ENCODE assay signal across 8 cellular contexts in genomic region chr20:48904566-48905321, GRCh38. TPM values are rescaled to one million over a fixed set of nuclear protein-coding genes. Genes with fewer than 3 reads are reported as not detected.
DNase-seq lines count a peak whose midpoint lies in the region; ATAC-seq and TF ChIP-seq lines count a peak whose summit lies in the region.

No MANE protein-coding gene starts in this region.

- H3K4me2 ChIP-seq in SU-DHL-6 (ENCODE audit: low read depth, low read length, poor library complexity, severe bottlenecking): no peak overlapping the region

- no peak overlapping the region for H2AFZ ChIP-seq in SU-DHL-6 (ENCODE audit: low read depth, low read length, severe bottlenecking)

- no peaks in the 10 kb centered on the region for H3K9me2 ChIP-seq in SU-DHL-6 (replicated peaks; ENCODE audit: insufficient read depth, low read length)

- no peaks in the 10 kb centered on the region for H3K79me2 ChIP-seq in SU-DHL-6 (ENCODE audit: insufficient read depth, low read length)

- peak; percentile 67 for DNase-seq in EL
- DNase-seq in LNCaP clone FGC (ENCODE audit: low read depth): no peak
- DNase-seq in adipocyte (ENCODE audit: low read depth): peak; percentile 87
- peak; percentile 46 for DNase-seq in left ventricle myocardium superior
- no peak for DNase-seq in retinal pigment epithelial cell (ENCODE audit: low read depth)
- no peak for DNase-seq in mesenteric fat pad (ENCODE audit: low spot score)

- no peaks in the 10 kb centered on the region for H3K27me3 ChIP-seq in SU-DHL-6 (ENCODE audit: low read length)
- peaks cover 30% of the 10 kb centered on the region for H3K27me3 ChIP-seq in adipocyte (replicated peaks; ENCODE audit: control insufficient read depth, insufficient read depth, low read length)

- H3K27ac ChIP-seq in SU-DHL-6 (ENCODE audit: low read depth, low read length): no peak overlapping the region

- H3K9me3 ChIP-seq in SU-DHL-6 (ENCODE audit: insufficient read depth, low read length) (no peaks in the 10 kb centered on the region), adipocyte (ENCODE audit: control insufficient read depth, low read length) (peaks cover 11% of the 10 kb centered on the region)

- H4K20me1 ChIP-seq in SU-DHL-6 (ENCODE audit: low read depth, low read length): no peaks in the 10 kb centered on the region; the same call in 1 of the 2 replicates

- no peaks in the 10 kb centered on the region for H3K36me3 ChIP-seq in SU-DHL-6 (ENCODE audit: low read length)
- H3K36me3 ChIP-seq in adipocyte (ENCODE audit: control insufficient read depth, insufficient read depth, low read length, severe bottlenecking): no peaks in the 10 kb centered on the region

- H3F3A ChIP-seq in SU-DHL-6 (ENCODE audit: insufficient read depth): no peaks in the 10 kb centered on the region

- no peak overlapping the region for H3K4me3 ChIP-seq in LNCaP clone FGC (ENCODE audit: low read depth, low read length)
- no peak overlapping the region for H3K4me3 ChIP-seq in SU-DHL-6 (ENCODE audit: insufficient read depth, low read length, poor library complexity, severe bottlenecking)
- no peak overlapping the region for H3K4me3 ChIP-seq in adipocyte (ENCODE audit: low read length)
- H3K4me3 ChIP-seq in retinal pigment epithelial cell (ENCODE audit: low read length): no peak overlapping the region

- TF ChIP-seq CTCF in LNCaP clone FGC (IDR thresholded peaks at IDR 0.05; ENCODE audit: control insufficient read depth, extremely low read depth, insufficient read depth) (peak; percentile 70), SU-DHL-6 (IDR thresholded peaks at IDR 0.05; ENCODE audit: insufficient read depth, low read length, poor library complexity, severe bottlenecking) (peak; percentile 83), retinal pigment epithelial cell (conservative IDR thresholded peaks at IDR 0.05; ENCODE audit: low read depth, low read length) (peak; percentile 85)

- peaks cover 9% of the 10 kb centered on the region for H3K4me1 ChIP-seq in adipocyte (ENCODE audit: control insufficient read depth, insufficient read depth, low read length)

- intact Hi-C loops in left ventricle myocardium superior (cut with micrococcal nuclease): loop anchor here (5.0 kb wide), 1 partner anchor 247 kb away; no protein-coding TSS in a partner anchor

- H3K9ac ChIP-seq in SU-DHL-6 (ENCODE audit: low read length) (no peak overlapping the region), adipocyte (ENCODE audit: low read length) (no peak overlapping the region)

- peak; percentile 60 for ATAC-seq in left ventricle myocardium superior
- no peak for ATAC-seq in GM21528 (IDR thresholded peaks at IDR 0.05; ENCODE audit: low FRiP score, unreplicated experiment)

RNA-seq across cellular contexts. Expression of gene ARFGEF2, which starts 16.8 kb away (rescaled TPM):
- total RNA-seq in left ventricle myocardium superior (44.9 TPM), mesenteric fat pad (30.1 TPM)

Comparison
In these comparisons a context has a peak if more than half of its experiments do, and no peak if none do; other contexts are left out.
1. DNase-seq: peak in EL (single experiment), adipocyte (single experiment) and left ventricle myocardium superior (single experiment); none in LNCaP clone FGC (single experiment), retinal pigment epithelial cell (single experiment) and mesenteric fat pad (single experiment).
2. Peak in every context shown above with its lines, with median percentiles within 50 percentile points of each other: CTCF ChIP-seq.